In genomic region chr5:139725073-139725830, GRCh38 we compare ENCODE assay signal across 1 cellular context.
TF ChIP-seq lines count a peak whose summit lies in the region.

No MANE protein-coding gene starts in this region.

TF ChIP-seq in GM23338, 12 proteins besides CTCF, POLR2A, EP300 and RAD21 (continued from another document):
- TF ChIP-seq REST (IDR thresholded peaks at IDR 0.05; ENCODE audit: unreplicated experiment) (no peak), EZH2phosphoT487 (IDR thresholded peaks at IDR 0.05; ENCODE audit: unreplicated experiment) (no peak), POLR2AphosphoS5 (IDR thresholded peaks at IDR 0.05; ENCODE audit: low read depth) (no peak)
TF ChIP-seq in GM23338: peak in this region for 0.
